1 cellular context compared by ENCODE assay signal in genomic region chrX:110036162-110037033, GRCh38.
TF ChIP-seq lines count a peak whose summit lies in the region.

No MANE protein-coding gene starts in this region.

TF ChIP-seq in K562, 482 proteins besides CTCF, POLR2A, EP300 and RAD21:
- TF ChIP-seq ZNF398 (CRISPR knock-in tag; IDR thresholded peaks at IDR 0.05) (no peak), TCF7L2 (IDR thresholded peaks at IDR 0.05; ENCODE audit: low read depth, low read length) (no peak), CEBPG (CRISPR knock-in tag; IDR thresholded peaks at IDR 0.05) (no peak), CEBPG (tag; conservative IDR thresholded peaks at IDR 0.05 in 1 of 2, IDR thresholded peaks at IDR 0.05 in 1 of 2) (peak; percentile 17 to 46; a peak in 2 of 4 replicates), CCAR2 (IDR thresholded peaks at IDR 0.05; ENCODE audit: low read depth, low read length) (no peak), RBM25 (IDR thresholded peaks at IDR 0.05; ENCODE audit: low read depth, low read length, severe bottlenecking) (no peak), DPF2 (IDR thresholded peaks at IDR 0.05) (0 out of 2 replicates have a peak, but pooled peaks have one; percentile 18), CTBP1 (IDR thresholded peaks at IDR 0.05; ENCODE audit: borderline replicate concordance) (peak; percentile 63), SOX6 (IDR thresholded peaks at IDR 0.05) (peak; percentile 19; the same call in 1 of the 2 replicates), BMI1 (IDR thresholded peaks at IDR 0.05; ENCODE audit: low read length) (no peak), FOXA3 (CRISPR knock-in tag; conservative IDR thresholded peaks at IDR 0.05 in 1 of 2, IDR thresholded peaks at IDR 0.05 in 1 of 2) (peak in 1 of 2 experiments; percentile 62; a peak in 2 of 4 replicates), CBFA2T3 (IDR thresholded peaks at IDR 0.05) (0 out of 2 replicates have a peak, but pooled peaks have one; percentile 3), CEBPB (tag; IDR thresholded peaks at IDR 0.05) (peak; percentile 79)
- TF ChIP-seq, protein P1, sequence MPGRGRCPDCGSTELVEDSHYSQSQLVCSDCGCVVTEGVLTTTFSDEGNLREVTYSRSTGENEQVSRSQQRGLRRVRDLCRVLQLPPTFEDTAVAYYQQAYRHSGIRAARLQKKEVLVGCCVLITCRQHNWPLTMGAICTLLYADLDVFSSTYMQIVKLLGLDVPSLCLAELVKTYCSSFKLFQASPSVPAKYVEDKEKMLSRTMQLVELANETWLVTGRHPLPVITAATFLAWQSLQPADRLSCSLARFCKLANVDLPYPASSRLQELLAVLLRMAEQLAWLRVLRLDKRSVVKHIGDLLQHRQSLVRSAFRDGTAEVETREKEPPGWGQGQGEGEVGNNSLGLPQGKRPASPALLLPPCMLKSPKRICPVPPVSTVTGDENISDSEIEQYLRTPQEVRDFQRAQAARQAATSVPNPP (IDR thresholded peaks at IDR 0.05; ENCODE audit: borderline replicate concordance, insufficient read depth, insufficient read length) = no peak
- TF ChIP-seq, protein P2, sequence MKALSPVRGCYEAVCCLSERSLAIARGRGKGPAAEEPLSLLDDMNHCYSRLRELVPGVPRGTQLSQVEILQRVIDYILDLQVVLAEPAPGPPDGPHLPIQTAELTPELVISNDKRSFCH (CRISPR knock-in tag; IDR thresholded peaks at IDR 0.05) = no peak
- TF ChIP-seq, protein P2 (tag; IDR thresholded peaks at IDR 0.05) = peak; percentile 94
TF ChIP-seq in K562: peak in this region for 8.
